ENCODE assay signal across 12 cellular contexts in the genomic region with DNA sequence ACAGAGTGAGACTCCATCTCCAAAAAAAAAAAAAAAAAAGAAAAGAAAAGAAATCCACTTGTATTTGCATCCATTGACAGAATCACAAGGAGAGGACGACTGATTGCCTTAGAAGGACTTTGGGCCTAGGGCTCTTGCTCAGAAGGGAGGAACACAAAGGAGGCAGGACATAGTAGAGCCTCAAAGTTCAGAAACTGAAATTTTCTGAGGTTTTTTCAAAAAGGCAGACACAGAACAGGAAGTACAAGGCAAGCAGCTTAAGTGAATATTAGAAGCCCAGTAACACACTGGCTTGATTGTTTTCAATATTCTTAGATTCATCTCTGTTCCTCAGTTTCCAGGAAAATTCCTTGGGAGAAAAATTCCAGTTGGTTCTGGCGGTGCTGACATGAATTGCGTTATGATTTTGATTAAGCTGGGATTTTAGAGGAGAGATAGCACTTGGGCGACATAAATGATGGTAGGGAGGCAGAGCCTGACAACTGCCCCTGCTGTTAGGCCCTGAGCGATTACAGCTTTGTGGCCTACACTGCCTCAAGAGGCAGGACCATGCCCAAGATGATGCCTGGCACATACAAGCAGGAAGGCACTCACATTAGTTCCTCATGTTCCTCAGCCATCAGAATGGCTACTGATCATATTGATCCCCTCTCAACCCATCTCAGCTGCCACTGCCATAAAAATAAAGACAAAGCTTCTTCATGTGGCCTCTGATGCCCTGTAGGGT. TPM values are rescaled to one million over a fixed set of nuclear protein-coding genes. Genes with fewer than 3 reads are reported as not detected.
A peak's percentile ranks its signal among the peaks of the same experiment; 100 is the strongest.
DNase-seq lines count a peak whose midpoint lies in the region; ATAC-seq and TF ChIP-seq lines count a peak whose summit lies in the region.
"Had no signal": no experiment of that assay in that cellular context is flagged by ENCODE, and none has a peak within 500 bp of the region (broad histone marks: within the 10 kb centered on the region; RNA-seq: fewer than 3 reads in every experiment).

No MANE protein-coding gene starts in this region.

- peaks cover 33% of the 10 kb centered on the region for H3K4me1 Mint-ChIP-seq in activated CD4-positive, alpha-beta T cell treated with anti-CD3 and anti-CD28 coated beads, Interleukin-2, amount 10 ng/mL, durations not matched to agents 24 days and 14 days
- peaks cover 31% of the 10 kb centered on the region for H3K4me1 Mint-ChIP-seq in T-helper 2 cell treated with Interferon-gamma antibody and Interleukin-4, amounts not matched to agents 5 μg/mL and 100 μg/mL, for 36 hours (ENCODE audit: low read depth)
- peaks cover 62% of the 10 kb centered on the region for H3K4me1 Mint-ChIP-seq in nephron progenitor cell

- no peak overlapping the region for H3K4me3 Mint-ChIP-seq in activated CD4-positive, alpha-beta T cell treated with anti-CD3 and anti-CD28 coated beads, Interleukin-2, amount 10 ng/mL, durations not matched to agents 24 days and 14 days
- H3K4me3 Mint-ChIP-seq in T-helper 2 cell treated with Interferon-gamma antibody and Interleukin-4, amounts not matched to agents 5 μg/mL and 100 μg/mL, for 36 hours, result peak overlapping the region; percentile 11
- H3K4me3 Mint-ChIP-seq in nephron progenitor cell, result no peak overlapping the region

- H3K9me3 Mint-ChIP-seq in activated CD4-positive, alpha-beta T cell treated with anti-CD3 and anti-CD28 coated beads, Interleukin-2, amount 10 ng/mL, durations not matched to agents 24 days and 14 days, result no peaks in the 10 kb centered on the region
- no peaks in the 10 kb centered on the region for H3K9me3 Mint-ChIP-seq in T-helper 2 cell treated with Interferon-gamma antibody and Interleukin-4, amounts not matched to agents 5 μg/mL and 100 μg/mL, for 36 hours
- H3K9me3 Mint-ChIP-seq in nephron progenitor cell, result no peaks in the 10 kb centered on the region

- H3K27ac Mint-ChIP-seq in activated CD4-positive, alpha-beta T cell treated with anti-CD3 and anti-CD28 coated beads, Interleukin-2, amount 10 ng/mL, durations not matched to agents 24 days and 14 days, result peak overlapping the region; percentile 39
- H3K27ac Mint-ChIP-seq in T-helper 2 cell treated with Interferon-gamma antibody and Interleukin-4, amounts not matched to agents 5 μg/mL and 100 μg/mL, for 36 hours, result peak overlapping the region; percentile 56
- peak overlapping the region; percentile 37 for H3K27ac Mint-ChIP-seq in nephron progenitor cell

- intact Hi-C loops in activated CD4-positive, alpha-beta T cell treated with anti-CD3 and anti-CD28 coated beads, Interleukin-2, amount 10 ng/mL, durations not matched to agents 24 days and 14 days (cut with micrococcal nuclease), result no loop called here

- DNase-seq in activated CD4-positive, alpha-beta T cell treated with anti-CD3 and anti-CD28 coated beads, Interleukin-2, amount 10 ng/mL, durations not matched to agents 24 days and 14 days, result peak; percentile 62
- no peak for DNase-seq in activated CD4-positive, alpha-beta T cell treated with anti-CD3 and anti-CD28 coated beads, Interleukin-2, amount 50 U/mL, for 1 hour
- DNase-seq in T-helper 2 cell treated with Interferon-gamma antibody and Interleukin-4, amounts not matched to agents 5 μg/mL and 100 μg/mL, for 36 hours (ENCODE audit: low spot score), result no peak
- DNase-seq in nephron progenitor cell, result no peak
- no peak for DNase-seq in NOMO-1 treated with DMSO at 0.1 percent for 48 hours (lab: John Stamatoyannopoulos, UW; ENCODE audit: unreplicated experiment)
- no peak for DNase-seq in NCI-H2171 treated with DMSO at 0.1 percent for 48 hours (lab: John Stamatoyannopoulos, UW)
- DNase-seq: activated CD8-positive, alpha-beta memory T cell treated with anti-CD3 and anti-CD28 coated beads for 24 hours; GOT3; left colon; NCI-H1417 treated with DMSO at 0.1 percent for 48 hours had no signal

- ATAC-seq in GM21515 (IDR thresholded peaks at IDR 0.05; ENCODE audit: unreplicated experiment), result peak; percentile 67
- ATAC-seq in GM19452 (IDR thresholded peaks at IDR 0.05; ENCODE audit: unreplicated experiment), result no peak
- ATAC-seq: left colon had no signal

- no peaks in the 10 kb centered on the region for H3K27me3 Mint-ChIP-seq in activated CD4-positive, alpha-beta T cell treated with anti-CD3 and anti-CD28 coated beads, Interleukin-2, amount 10 ng/mL, durations not matched to agents 24 days and 14 days
- no peaks in the 10 kb centered on the region for H3K27me3 Mint-ChIP-seq in T-helper 2 cell treated with Interferon-gamma antibody and Interleukin-4, amounts not matched to agents 5 μg/mL and 100 μg/mL, for 36 hours (ENCODE audit: low read depth)
- no peaks in the 10 kb centered on the region for H3K27me3 Mint-ChIP-seq in nephron progenitor cell (ENCODE audit: low read depth, poor library complexity)

- H3K36me3 Mint-ChIP-seq in activated CD4-positive, alpha-beta T cell treated with anti-CD3 and anti-CD28 coated beads, Interleukin-2, amount 10 ng/mL, durations not matched to agents 24 days and 14 days (ENCODE audit: low read depth), result peaks cover 3% of the 10 kb centered on the region
- H3K36me3 Mint-ChIP-seq in T-helper 2 cell treated with Interferon-gamma antibody and Interleukin-4, amounts not matched to agents 5 μg/mL and 100 μg/mL, for 36 hours (ENCODE audit: low read depth), result peaks cover 5% of the 10 kb centered on the region
- peaks cover 22% of the 10 kb centered on the region for H3K36me3 Mint-ChIP-seq in nephron progenitor cell (ENCODE audit: low read depth)

- no peak for TF ChIP-seq CTCF in nephron progenitor cell (IDR thresholded peaks at IDR 0.05)

RNA-seq across cellular contexts. Expression of a gene that starts 15.3 kb away (rescaled TPM):
- total RNA-seq in activated CD4-positive, alpha-beta T cell treated with anti-CD3 and anti-CD28 coated beads, Interleukin-2, amount 10 ng/mL, durations not matched to agents 24 days and 14 days, result 39.9 and 42.0 TPM in 2 replicates
